Comparison of ENCODE assay signal across 9 cellular contexts in the genomic region with DNA sequence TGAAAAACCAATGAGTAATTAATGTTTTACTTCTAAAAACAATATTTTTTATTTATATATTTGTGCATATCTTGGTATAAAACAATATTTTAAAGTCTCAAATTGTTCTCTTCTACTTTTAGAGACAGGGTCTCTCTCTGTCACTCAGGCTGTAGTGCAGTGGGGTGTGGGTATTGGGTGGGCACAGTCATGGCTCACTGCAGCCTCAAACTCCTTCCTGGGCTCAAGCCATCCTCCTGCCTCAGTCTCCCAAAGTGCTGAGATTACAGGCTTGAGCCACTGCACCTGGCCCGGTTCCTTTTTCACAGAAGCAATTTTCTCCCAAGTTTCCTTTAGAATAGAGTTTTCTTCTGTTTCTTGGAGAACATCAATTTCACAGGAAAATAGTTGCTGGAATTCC.
DNase-seq lines count a peak whose midpoint lies in the region; ATAC-seq and TF ChIP-seq lines count a peak whose summit lies in the region.
"Had no signal": no experiment of that assay in that cellular context is flagged by ENCODE, and none has a peak within 500 bp of the region (broad histone marks: within the 10 kb centered on the region; RNA-seq: fewer than 3 reads in every experiment).

No MANE protein-coding gene starts in this region.

- H3K9me2 ChIP-seq in MM.1S (replicated peaks; ENCODE audit: insufficient read depth, low read length) = no peaks in the 10 kb centered on the region

- no peak overlapping the region; the same call in 1 of the 2 replicates for H3K9ac ChIP-seq in MM.1S (ENCODE audit: low read length)

- H3K9me3 Mint-ChIP-seq in CD14-positive monocyte (peaks cover 0 to 2% (median 0%) of the 10 kb centered on the region in 7 donors), natural killer cell (no peaks in the 10 kb centered on the region)
- no peaks in the 10 kb centered on the region for H3K9me3 Mint-ChIP-seq in central memory CD8-positive, alpha-beta T cell

- H3K27ac Mint-ChIP-seq in CD14-positive monocyte (no peak overlapping the region), natural killer cell (peak overlapping the region in 1 of 2 donors; percentile 69)
- H3K27ac Mint-ChIP-seq in central memory CD8-positive, alpha-beta T cell (ENCODE audit: low read depth) = peak overlapping the region; percentile 27

- H2AFZ ChIP-seq in MM.1S (ENCODE audit: low read length) = peak overlapping the region; percentile 63; the same call in 1 of the 2 replicates

- TF ChIP-seq CTCF in CD14-positive monocyte (IDR thresholded peaks at IDR 0.05) (no peak), MM.1S (IDR thresholded peaks at IDR 0.05; ENCODE audit: low read length) (no peak), natural killer cell (IDR thresholded peaks at IDR 0.05) (no peak)

- peak overlapping the region; percentile 82 for H3K4me2 ChIP-seq in MM.1S (ENCODE audit: low read depth, low read length)

- H3K4me3 ChIP-seq in MM.1S (ENCODE audit: low read length) = peak overlapping the region; percentile 50; the same call in 1 of the 2 replicates
- no peak overlapping the region for H3K4me3 ChIP-seq in H7 (ENCODE audit: insufficient read depth, low read depth, low read length)

- no peak for DNase-seq in CD14-positive monocyte (ENCODE audit: low spot score)
- no peak for DNase-seq in MM.1S
- DNase-seq in central memory CD8-positive, alpha-beta T cell (ENCODE audit: low spot score in 2 of 2) = no peak
- no peak for DNase-seq in natural killer cell
- no peak for DNase-seq in H7
- no peak for DNase-seq in superior temporal gyrus (ENCODE audit: extremely low spot score)
- no peak for DNase-seq in cerebellum (ENCODE audit: low spot score)
- no peak for DNase-seq in iPS-NIHi11 (ENCODE audit: low spot score)

- H3K36me3 Mint-ChIP-seq in CD14-positive monocyte (peaks cover 0 to 8% of the 10 kb centered on the region in 2 donors), natural killer cell (no peaks in the 10 kb centered on the region)
- H3K36me3 Mint-ChIP-seq in central memory CD8-positive, alpha-beta T cell (ENCODE audit: insufficient read depth) = peaks cover 1% of the 10 kb centered on the region

- H3K4me1 ChIP-seq in MM.1S (ENCODE audit: low read length) = no peaks in the 10 kb centered on the region

- no peak overlapping the region for H3K27ac ChIP-seq in MM.1S (ENCODE audit: low read length)

- no peaks in the 10 kb centered on the region for H4K20me1 ChIP-seq in MM.1S (ENCODE audit: insufficient read depth, low read length)

- H3K9me3 ChIP-seq in MM.1S (replicated peaks; ENCODE audit: insufficient read depth, low read length) = no peaks in the 10 kb centered on the region
- H3K9me3 ChIP-seq: adrenal gland had no signal

- no peaks in the 10 kb centered on the region for H3K27me3 ChIP-seq in MM.1S (replicated peaks; ENCODE audit: insufficient read depth, low read length)
- no peaks in the 10 kb centered on the region for H3K27me3 ChIP-seq in H7 (ENCODE audit: control insufficient read depth, insufficient read depth, low read length)
- H3K27me3 ChIP-seq: adrenal gland had no signal

- H3K4me1 Mint-ChIP-seq in CD14-positive monocyte (peaks cover 28% of the 10 kb centered on the region), natural killer cell (peaks cover 16 to 29% of the 10 kb centered on the region in 2 donors)
- H3K4me1 Mint-ChIP-seq in central memory CD8-positive, alpha-beta T cell = peaks cover 20% of the 10 kb centered on the region

- H3K36me3 ChIP-seq in MM.1S (replicated peaks; ENCODE audit: insufficient read depth, low read length) (no peaks in the 10 kb centered on the region), H7 (replicated peaks; ENCODE audit: control insufficient read depth, insufficient read depth, low read length) (no peaks in the 10 kb centered on the region)
- H3K36me3 ChIP-seq: adrenal gland had no signal

- no peaks in the 10 kb centered on the region for H3F3A ChIP-seq in MM.1S (ENCODE audit: insufficient read depth, low read length)

- intact Hi-C loops in CD14-positive monocyte (cut with micrococcal nuclease) = no loop called here
- intact Hi-C loops in natural killer cell (cut with micrococcal nuclease) = no loop called here

- peak overlapping the region; percentile 78 to 98 for H3K4me3 Mint-ChIP-seq in CD14-positive monocyte
- peak overlapping the region; percentile 54 for H3K4me3 Mint-ChIP-seq in central memory CD8-positive, alpha-beta T cell
- peak overlapping the region; percentile 78 for H3K4me3 Mint-ChIP-seq in natural killer cell

- no peak for ATAC-seq in central memory CD8-positive, alpha-beta T cell (replicated peaks; ENCODE audit: extremely low read depth, poor library complexity, severe bottlenecking)
- no peak for ATAC-seq in natural killer cell

- H3K79me2 ChIP-seq in MM.1S (ENCODE audit: low read length) = no peaks in the 10 kb centered on the region

- H3K27me3 Mint-ChIP-seq in CD14-positive monocyte (ENCODE audit: low read depth in 3 of 3) = peaks cover 25 to 38% (median 32%) of the 10 kb centered on the region in 3 donors
- no peaks in the 10 kb centered on the region for H3K27me3 Mint-ChIP-seq in central memory CD8-positive, alpha-beta T cell
- peaks cover 10 to 15% of the 10 kb centered on the region in 2 donors for H3K27me3 Mint-ChIP-seq in natural killer cell (ENCODE audit: low read depth in 2 of 2)
